Comparison of ENCODE assay signal across 13 cellular contexts in genomic region chr7:125098377-125098970, GRCh38.
DNase-seq lines count a peak whose midpoint lies in the region; ATAC-seq and TF ChIP-seq lines count a peak whose summit lies in the region.
"Had no signal": no experiment of that assay in that cellular context is flagged by ENCODE, and none has a peak within 500 bp of the region (broad histone marks: within the 10 kb centered on the region; RNA-seq: fewer than 3 reads in every experiment).

No MANE protein-coding gene starts in this region.

- no peak overlapping the region for H3K4me3 ChIP-seq in brain microvascular endothelial cell (ENCODE audit: low read depth, low read length)
- H3K4me3 ChIP-seq: sigmoid colon had no signal

- TF ChIP-seq CTCF in brain microvascular endothelial cell (IDR thresholded peaks at IDR 0.05; ENCODE audit: low read depth, low read length, missing control alignments) = no peak

- no peaks in the 10 kb centered on the region for H3K36me3 ChIP-seq in brain microvascular endothelial cell (replicated peaks)
- H3K36me3 ChIP-seq: sigmoid colon had no signal

- no peaks in the 10 kb centered on the region for H3K27me3 ChIP-seq in brain microvascular endothelial cell (replicated peaks)
- H3K27me3 ChIP-seq: sigmoid colon had no signal

- no peak overlapping the region for H3K27ac Mint-ChIP-seq in activated naive CD4-positive, alpha-beta T cell treated with anti-CD3 and anti-CD28 coated beads, Interleukin-2, amount 50 U/mL, for 72 hours

- DNase-seq in brain microvascular endothelial cell (peak; percentile 4), SW480 (ENCODE audit: low spot score) (no peak), pons (ENCODE audit: low spot score) (no peak), A172 (ENCODE audit: low spot score) (no peak)
- no peak for DNase-seq in activated naive CD4-positive, alpha-beta T cell treated with anti-CD3 and anti-CD28 coated beads, Interleukin-2, amount 50 U/mL, for 72 hours (ENCODE audit: low spot score in 2 of 2)
- DNase-seq: amniotic stem cell, NCI-H1105 treated with DMSO at 0.1 percent for 48 hours, sigmoid colon, T-helper 2 cell had no signal

- ATAC-seq in GM18870 (IDR thresholded peaks at IDR 0.05; ENCODE audit: unreplicated experiment) (peak; percentile 92), GM21786 (IDR thresholded peaks at IDR 0.05; ENCODE audit: unreplicated experiment) (peak; percentile 88), HG03159 (IDR thresholded peaks at IDR 0.05; ENCODE audit: unreplicated experiment) (peak; percentile 91)
- ATAC-seq in activated naive CD4-positive, alpha-beta T cell treated with anti-CD3 and anti-CD28 coated beads, Interleukin-2, amount 50 U/mL, for 72 hours = no peak

- H3K27ac ChIP-seq in brain microvascular endothelial cell = no peak overlapping the region
- H3K27ac ChIP-seq: sigmoid colon had no signal

- no peaks in the 10 kb centered on the region for H3K36me3 Mint-ChIP-seq in activated naive CD4-positive, alpha-beta T cell treated with anti-CD3 and anti-CD28 coated beads, Interleukin-2, amount 50 U/mL, for 72 hours
- H3K36me3 Mint-ChIP-seq: CD14-positive monocyte had no signal

- in situ Hi-C loops in brain microvascular endothelial cell (cut with HindIII; ENCODE audit: low pct_ligation_motif_present, low sequenced_read_pairs) = no loop called here

- no peaks in the 10 kb centered on the region for H3K9me3 Mint-ChIP-seq in activated naive CD4-positive, alpha-beta T cell treated with anti-CD3 and anti-CD28 coated beads, Interleukin-2, amount 50 U/mL, for 72 hours

Comparison
In these comparisons a context has a peak if more than half of its experiments do, and no peak if none do; other contexts are left out.
1. ATAC-seq: peak in GM18870 (single experiment), GM21786 (single experiment) and HG03159 (single experiment); none in activated naive CD4-positive, alpha-beta T cell treated with anti-CD3 and anti-CD28 coated beads, Interleukin-2, amount 50 U/mL, for 72 hours (0 of 2).